Comparison of ENCODE assay signal across 23 cellular contexts in the genomic region with DNA sequence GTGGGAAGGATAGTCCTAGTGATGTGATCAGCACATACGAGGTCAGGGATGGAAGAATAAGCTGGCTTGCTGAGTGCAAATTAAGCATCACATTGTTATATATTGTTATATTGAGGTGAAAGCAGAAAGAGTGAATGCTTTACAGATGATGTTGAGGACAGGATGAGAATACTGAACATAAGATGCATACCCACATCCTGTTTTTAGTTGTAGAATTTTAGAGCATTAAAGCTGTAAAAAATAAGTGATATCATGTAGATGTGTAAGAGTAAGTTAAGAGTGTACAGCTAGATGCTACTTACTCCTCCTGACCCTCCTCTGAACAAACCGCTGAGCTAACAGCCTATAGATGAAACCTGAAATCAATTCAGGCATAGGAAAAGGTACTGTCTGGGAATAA.
"Had no signal": no experiment of that assay in that cellular context is flagged by ENCODE, and none has a peak within 500 bp of the region (broad histone marks: within the 10 kb centered on the region; RNA-seq: fewer than 3 reads in every experiment).

No MANE protein-coding gene starts in this region.

- H3K27me3 Mint-ChIP-seq: activated CD4-positive, alpha-beta memory T cell treated with anti-CD3 and anti-CD28 coated beads for 36 hours; activated CD8-positive, alpha-beta memory T cell treated with anti-CD3 and anti-CD28 coated beads, Interleukin-2, amount 10 ng/mL, durations not matched to agents 7 days and 5 days; activated naive CD4-positive, alpha-beta T cell treated with anti-CD3 and anti-CD28 coated beads, Interleukin-2, amount 50 U/mL, for 24 hours; central memory CD8-positive, alpha-beta T cell; dendritic cell treated with granulocyte-macrophage colony-stimulating factor and Interleukin-4, amounts not matched to agents 40 ng/mL and 50 ng/mL, for 4 days had no signal

- H3K27ac Mint-ChIP-seq: activated CD4-positive, alpha-beta memory T cell treated with anti-CD3 and anti-CD28 coated beads for 36 hours; activated CD8-positive, alpha-beta memory T cell treated with anti-CD3 and anti-CD28 coated beads, Interleukin-2, amount 10 ng/mL, durations not matched to agents 7 days and 5 days; activated CD8-positive, alpha-beta T cell treated with anti-CD3 and anti-CD28 coated beads, Interleukin-2, amount 10 ng/mL, durations not matched to agents 7 days and 5 days; activated naive CD4-positive, alpha-beta T cell treated with anti-CD3 and anti-CD28 coated beads for 36 hours; activated naive CD4-positive, alpha-beta T cell treated with anti-CD3 and anti-CD28 coated beads, Interleukin-2, amount 50 U/mL, for 24 hours; activated T-helper 1 cell treated with anti-CD3 and anti-CD28 coated beads, Interleukin-12 subunit alpha, Interleukin-12 subunit beta, Interleukin-2, Interleukin-4 antibody, amounts not matched to agents 30 ng/mL and 10 ng/mL and 1 ng/mL, durations not matched to agents 14 hours and 24 hours and 36 hours; activated T-helper 2 cell treated with anti-CD3 and anti-CD28 coated beads, Interferon-gamma antibody, Interleukin-2, Interleukin-4, amounts not matched to agents 10 μg/mL and 5 μg/mL and 100 μg/mL, durations not matched to agents 14 hours and 24 hours and 36 hours; dendritic cell treated with granulocyte-macrophage colony-stimulating factor and Interleukin-4, amounts not matched to agents 40 ng/mL and 50 ng/mL, for 4 days; endodermal cell had no signal

- H3K4me3 ChIP-seq: coronary artery, dorsolateral prefrontal cortex had no signal

- DNase-seq: activated CD4-positive, alpha-beta memory T cell treated with anti-CD3 and anti-CD28 coated beads for 36 hours; activated CD4-positive, alpha-beta T cell treated with anti-CD3 and anti-CD28 coated beads for 1 hour; activated CD4-positive, alpha-beta T cell treated with anti-CD3 and anti-CD28 coated beads for 48 hours; activated CD8-positive, alpha-beta memory T cell treated with anti-CD3 and anti-CD28 coated beads, Interleukin-2, amount 10 ng/mL, durations not matched to agents 7 days and 5 days; activated CD8-positive, alpha-beta memory T cell treated with anti-CD3 and anti-CD28 coated beads, Interleukin-2, amount 50 U/mL, for 4 hours; activated CD8-positive, alpha-beta T cell treated with anti-CD3 and anti-CD28 coated beads, Interleukin-2, amount 10 ng/mL, durations not matched to agents 7 days and 5 days; activated effector memory CD4-positive, alpha-beta T cell treated with anti-CD3 and anti-CD28 coated beads, Interleukin-2, amount 50 U/mL, for 16 hours; activated naive CD4-positive, alpha-beta T cell treated with anti-CD3 and anti-CD28 coated beads for 36 hours; activated T-cell treated with anti-CD3 and anti-CD28 coated beads, Interleukin-2, amount 50 U/mL, for 1 hour; activated T-cell treated with anti-CD3 and anti-CD28 coated beads, Interleukin-2, amount 50 U/mL, for 48 hours; brain microvascular endothelial cell; dorsolateral prefrontal cortex; effector memory CD4-positive, alpha-beta T cell; endodermal cell; foreskin fibroblast; T-helper 2 cell had no signal

- ATAC-seq: activated CD8-positive, alpha-beta memory T cell treated with anti-CD3 and anti-CD28 coated beads, Interleukin-2, amount 10 ng/mL, durations not matched to agents 7 days and 5 days; activated CD8-positive, alpha-beta T cell treated with anti-CD3 and anti-CD28 coated beads, Interleukin-2, amount 10 ng/mL, durations not matched to agents 7 days and 5 days; esophagus mucosa had no signal

- H3K4me1 Mint-ChIP-seq: activated CD8-positive, alpha-beta memory T cell treated with anti-CD3 and anti-CD28 coated beads, Interleukin-2, amount 10 ng/mL, durations not matched to agents 7 days and 5 days; activated naive CD4-positive, alpha-beta T cell treated with anti-CD3 and anti-CD28 coated beads, Interleukin-2, amount 50 U/mL, for 24 hours; central memory CD8-positive, alpha-beta T cell; endodermal cell had no signal

- H3K27ac ChIP-seq: brain microvascular endothelial cell, coronary artery, dorsolateral prefrontal cortex had no signal

- H3K27me3 ChIP-seq: brain microvascular endothelial cell, dorsolateral prefrontal cortex had no signal

- H3K36me3 Mint-ChIP-seq: activated CD4-positive, alpha-beta memory T cell treated with anti-CD3 and anti-CD28 coated beads for 36 hours; activated CD8-positive, alpha-beta memory T cell treated with anti-CD3 and anti-CD28 coated beads, Interleukin-2, amount 10 ng/mL, durations not matched to agents 7 days and 5 days; activated naive CD4-positive, alpha-beta T cell treated with anti-CD3 and anti-CD28 coated beads, Interleukin-2, amount 50 U/mL, for 24 hours had no signal

- H3K4me3 Mint-ChIP-seq: activated CD4-positive, alpha-beta memory T cell treated with anti-CD3 and anti-CD28 coated beads for 36 hours; activated CD8-positive, alpha-beta memory T cell treated with anti-CD3 and anti-CD28 coated beads, Interleukin-2, amount 10 ng/mL, durations not matched to agents 7 days and 5 days; activated CD8-positive, alpha-beta T cell treated with anti-CD3 and anti-CD28 coated beads, Interleukin-2, amount 10 ng/mL, durations not matched to agents 7 days and 5 days; activated naive CD4-positive, alpha-beta T cell treated with anti-CD3 and anti-CD28 coated beads for 36 hours; activated naive CD4-positive, alpha-beta T cell treated with anti-CD3 and anti-CD28 coated beads, Interleukin-2, amount 50 U/mL, for 24 hours; activated T-helper 1 cell treated with anti-CD3 and anti-CD28 coated beads, Interleukin-12 subunit alpha, Interleukin-12 subunit beta, Interleukin-2, Interleukin-4 antibody, amounts not matched to agents 30 ng/mL and 10 ng/mL and 1 ng/mL, durations not matched to agents 14 hours and 24 hours and 36 hours; central memory CD8-positive, alpha-beta T cell; dendritic cell treated with granulocyte-macrophage colony-stimulating factor and Interleukin-4, amounts not matched to agents 40 ng/mL and 50 ng/mL, for 4 days; endodermal cell had no signal

- H3K9me3 Mint-ChIP-seq: activated T-helper 1 cell treated with anti-CD3 and anti-CD28 coated beads, Interleukin-12 subunit alpha, Interleukin-12 subunit beta, Interleukin-2, Interleukin-4 antibody, amounts not matched to agents 30 ng/mL and 10 ng/mL and 1 ng/mL, durations not matched to agents 14 hours and 24 hours and 36 hours; dendritic cell treated with granulocyte-macrophage colony-stimulating factor and Interleukin-4, amounts not matched to agents 40 ng/mL and 50 ng/mL, for 4 days had no signal

- H3K36me3 ChIP-seq: brain microvascular endothelial cell had no signal
